22 cellular contexts compared by ENCODE assay signal in genomic region chr14:74703043-74703442, GRCh38.
"Had no signal": no experiment of that assay in that cellular context is flagged by ENCODE, and none has a peak within 500 bp of the region (broad histone marks: within the 10 kb centered on the region; RNA-seq: fewer than 3 reads in every experiment).

No MANE protein-coding gene starts in this region.

- H3K27me3 Mint-ChIP-seq: effector memory CD8-positive, alpha-beta T cell; memory B cell; natural killer cell treated with Interleukin-12 subunit alpha and Interleukin-12 subunit beta and Interleukin-15 and Interleukin-18, amount 100 ng/mL, for 72 hours; progenitor cell of endocrine pancreas had no signal

- DNase-seq: cortex of kidney; effector memory CD8-positive, alpha-beta T cell; foreskin fibroblast; gastrocnemius medialis; head of caudate nucleus; right lobe of liver; small intestine; stimulated activated CD4-positive, alpha-beta T cell treated with anti-CD3 and anti-CD28 coated beads, Interleukin-1b, Interleukin-23, amount 100 ng/mL, for 48 hours; stimulated activated CD4-positive, alpha-beta T cell treated with anti-CD3 and anti-CD28 coated beads, Interleukin-4, amount 100 ng/mL, for 1 hour; stimulated activated CD8-positive, alpha-beta memory T cell treated with anti-CD3 and anti-CD28 coated beads, Interleukin-4, amount 100 ng/mL, for 48 hours; stimulated activated naive CD8-positive, alpha-beta T cell treated with anti-CD3 and anti-CD28 coated beads, Interleukin-15, Interleukin-2, amounts not matched to agents 100 U/mL and 50 U/mL, for 24 hours; trophoblast cell had no signal

- H3K4me1 ChIP-seq: gastrocnemius medialis, parathyroid adenoma, right lobe of liver had no signal

- H3K27me3 ChIP-seq: gastrocnemius medialis, right lobe of liver, suprapubic skin had no signal

- H3K27ac ChIP-seq: epithelial cell of prostate, gastrocnemius medialis, parathyroid adenoma, right lobe of liver, suprapubic skin had no signal

- H3K4me3 Mint-ChIP-seq: effector memory CD8-positive, alpha-beta T cell; memory B cell; natural killer cell treated with Interleukin-12 subunit alpha and Interleukin-12 subunit beta and Interleukin-15 and Interleukin-18, amount 100 ng/mL, for 72 hours; neural crest cell had no signal

- H3K27ac Mint-ChIP-seq: effector memory CD8-positive, alpha-beta T cell; memory B cell; natural killer cell treated with Interleukin-12 subunit alpha and Interleukin-12 subunit beta and Interleukin-15 and Interleukin-18, amount 100 ng/mL, for 72 hours; progenitor cell of endocrine pancreas had no signal

- ATAC-seq: effector memory CD8-positive, alpha-beta T cell; esophagus mucosa; gastrocnemius medialis; left lobe of liver; natural killer cell treated with Interleukin-12 subunit alpha and Interleukin-12 subunit beta and Interleukin-15 and Interleukin-18, amount 100 ng/mL, for 72 hours; right lobe of liver; stimulated activated naive CD8-positive, alpha-beta T cell treated with anti-CD3 and anti-CD28 coated beads, Interleukin-15, Interleukin-2, amounts not matched to agents 100 U/mL and 50 U/mL, for 24 hours had no signal

- H3K4me1 Mint-ChIP-seq: neural crest cell had no signal

- H3K36me3 ChIP-seq: gastrocnemius medialis, right lobe of liver, suprapubic skin had no signal

- H3K9me3 ChIP-seq: gastrocnemius medialis, right lobe of liver had no signal

- H3K9me3 Mint-ChIP-seq: effector memory CD8-positive, alpha-beta T cell; natural killer cell treated with Interleukin-12 subunit alpha and Interleukin-12 subunit beta and Interleukin-15 and Interleukin-18, amount 100 ng/mL, for 72 hours had no signal

- H3K4me3 ChIP-seq: gastrocnemius medialis, lung, right lobe of liver, suprapubic skin had no signal
